Comparison of ENCODE assay signal across 2 cellular contexts in genomic region chr20:638579-638978, GRCh38.
TF ChIP-seq lines count a peak whose summit lies in the region.

No MANE protein-coding gene starts in this region.

TF ChIP-seq in HepG2, 621 proteins besides CTCF, POLR2A, EP300 and RAD21:
- TF ChIP-seq ZNF3 (CRISPR knock-in tag; IDR thresholded peaks at IDR 0.05) (no peak), ZNF629 (CRISPR knock-in tag; conservative IDR thresholded peaks at IDR 0.05) (peak; percentile 71)

TF ChIP-seq in K562, 482 proteins besides CTCF, POLR2A, EP300 and RAD21:
- TF ChIP-seq RBM25 (IDR thresholded peaks at IDR 0.05; ENCODE audit: low read depth, low read length, severe bottlenecking), result peak; percentile 74
- no peak for TF ChIP-seq ZNF347 (CRISPR knock-in tag; IDR thresholded peaks at IDR 0.05; ENCODE audit: low read depth)
- no peak for TF ChIP-seq MED1 (CRISPR knock-in tag; IDR thresholded peaks at IDR 0.05; ENCODE audit: borderline replicate concordance)
- no peak for TF ChIP-seq MEF2D (tag; conservative IDR thresholded peaks at IDR 0.05; ENCODE audit: low read depth)
- no peak for TF ChIP-seq MEF2A (IDR thresholded peaks at IDR 0.05; ENCODE audit: control insufficient read depth, low read depth, low read length)
- TF ChIP-seq TSHZ1 (CRISPR knock-in tag; IDR thresholded peaks at IDR 0.05), result no peak
